19 cellular contexts compared by ENCODE assay signal in genomic region chr1:184190626-184191025, GRCh38.
DNase-seq lines count a peak whose midpoint lies in the region; ATAC-seq and TF ChIP-seq lines count a peak whose summit lies in the region.
"Had no signal": no experiment of that assay in that cellular context is flagged by ENCODE, and none has a peak within 500 bp of the region (broad histone marks: within the 10 kb centered on the region; RNA-seq: fewer than 3 reads in every experiment).

No MANE protein-coding gene starts in this region.

- ATAC-seq in GM21423 (IDR thresholded peaks at IDR 0.05; ENCODE audit: unreplicated experiment): no peak
- ATAC-seq: A549 had no signal

- no peak overlapping the region for H3K4me3 Mint-ChIP-seq in nephron
- H3K4me3 Mint-ChIP-seq: CD4-positive, alpha-beta T cell; IgD-negative memory B cell had no signal

- H3K9me3 Mint-ChIP-seq in nephron: peaks cover 6% of the 10 kb centered on the region
- H3K9me3 Mint-ChIP-seq: CD4-positive, alpha-beta T cell had no signal

- H3K4me1 Mint-ChIP-seq in nephron: peaks cover 38% of the 10 kb centered on the region

- H3K27ac Mint-ChIP-seq in nephron: peak overlapping the region; percentile 46 to 66 (median 64)
- H3K27ac Mint-ChIP-seq: CD4-positive, alpha-beta T cell; IgD-negative memory B cell had no signal

- H3K36me3 Mint-ChIP-seq in nephron (ENCODE audit: low read depth): no peaks in the 10 kb centered on the region
- H3K36me3 Mint-ChIP-seq: IgD-negative memory B cell had no signal

- no peak for TF ChIP-seq CTCF in fibroblast of the aortic adventitia (IDR thresholded peaks at IDR 0.05; ENCODE audit: insufficient read depth, low read length)
- no peak for TF ChIP-seq CTCF in nephron (IDR thresholded peaks at IDR 0.05; ENCODE audit: unreplicated experiment in 3 of 3)

- no peak overlapping the region for H3K4me3 ChIP-seq in fibroblast of the aortic adventitia (ENCODE audit: low read depth, low read length)
- H3K4me3 ChIP-seq: A549; BLaER1 treated with 17β-estradiol and CSF1 and Interleukin-3, amounts not matched to agents 10 nM and 100 nM had no signal

- peaks cover 6% of the 10 kb centered on the region for H3K27me3 Mint-ChIP-seq in nephron (ENCODE audit: low read depth)

- DNase-seq in NCI-H2227 treated with DMSO at 0.1 percent for 48 hours (lab: John Stamatoyannopoulos, UW) (peak; percentile 47), amniotic epithelial cell (ENCODE audit: low read depth) (peak; percentile 27), fibroblast of the aortic adventitia (ENCODE audit: low read depth) (peak; percentile 2), NCI-H2196 (lab: John Stamatoyannopoulos, UW; ENCODE audit: unreplicated experiment) (no peak), iPS-NIHi7 (ENCODE audit: extremely low spot score) (no peak)
- DNase-seq in stimulated activated CD4-positive, alpha-beta T cell treated with anti-CD3 and anti-CD28 coated beads, Interleukin-4, amount 100 ng/mL, for 24 hours: no peak
- DNase-seq: AML-193; CD4-positive, alpha-beta T cell; DMS53; H7; MM.1S; NCI-H524 treated with DMSO at 0.1 percent for 48 hours; RPMI8226; SW 1271 had no signal

Comparison
In these comparisons a context has a peak if more than half of its experiments do, and no peak if none do; other contexts are left out.
1. DNase-seq: peak in NCI-H2227 treated with DMSO at 0.1 percent for 48 hours (single experiment), amniotic epithelial cell (single experiment) and fibroblast of the aortic adventitia (single experiment); none in NCI-H2196 (single experiment), iPS-NIHi7 (single experiment) and stimulated activated CD4-positive, alpha-beta T cell treated with anti-CD3 and anti-CD28 coated beads, Interleukin-4, amount 100 ng/mL, for 24 hours (single experiment).